13 cellular contexts compared by ENCODE assay signal in the genomic region with DNA sequence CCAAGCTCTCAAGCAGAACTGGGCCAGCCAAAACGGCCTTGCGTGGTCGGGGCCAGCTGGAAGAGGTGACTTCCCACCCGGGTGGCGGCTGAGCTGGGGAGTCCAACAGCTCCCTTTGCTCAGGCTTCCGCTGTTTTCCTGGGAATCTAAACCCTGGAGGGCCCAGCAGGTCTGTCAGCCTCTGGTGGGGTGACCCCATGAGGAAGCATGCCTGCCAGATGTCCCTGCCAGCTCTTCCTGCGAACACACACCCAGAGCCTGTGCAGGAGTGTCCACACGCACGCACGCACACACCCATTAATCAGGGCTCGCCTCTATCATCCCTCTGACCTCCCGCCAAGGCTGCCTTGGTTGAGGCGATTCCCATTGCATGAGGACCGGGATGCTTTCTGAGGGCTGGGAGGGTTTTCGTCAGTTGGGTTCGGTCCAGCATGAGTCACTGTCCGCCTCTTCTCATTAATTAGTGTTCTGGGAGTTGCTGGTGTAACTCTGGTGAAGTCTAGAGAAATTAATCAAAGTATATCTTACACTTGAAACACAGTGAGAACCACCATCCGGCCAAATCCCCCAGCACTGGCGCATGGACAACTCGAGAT.
DNase-seq lines count a peak whose midpoint lies in the region; TF ChIP-seq lines count a peak whose summit lies in the region.
"Had no signal": no experiment of that assay in that cellular context is flagged by ENCODE, and none has a peak within 500 bp of the region (broad histone marks: within the 10 kb centered on the region; RNA-seq: fewer than 3 reads in every experiment).

No MANE protein-coding gene starts in this region.

- intact Hi-C loops in ovary (cut with DNase I), result no loop called here

- H3K27ac ChIP-seq in AG04450 (ENCODE audit: low read depth, low read length) (peak overlapping the region; percentile 52), ovary (peak overlapping the region in 1 of 2 donors; percentile 78)
- H3K27ac ChIP-seq: BLaER1 treated with 17β-estradiol and CSF1 and Interleukin-3, amounts not matched to agents 10 nM and 100 nM; SK-N-MC had no signal

- CTCF ChIA-PET in AG04450 (lab: Charles Lee), result no interaction called here

- TF ChIP-seq POLR2A in ovary (IDR thresholded peaks at IDR 0.05), result no peak

- H3K27me3 ChIP-seq in AG04450 (ENCODE audit: control insufficient read depth, insufficient read depth, low read length) (no peaks in the 10 kb centered on the region), ovary (no peaks in the 10 kb centered on the region)

- TF ChIP-seq EP300 in ovary (IDR thresholded peaks at IDR 0.05), result no peak

- H3K9me3 ChIP-seq in AG04450 (ENCODE audit: control insufficient read depth, insufficient read depth, low read length), result peaks cover 4% of the 10 kb centered on the region; the same call in 1 of the 2 replicates
- H3K9me3 ChIP-seq in ovary, result no peaks in the 10 kb centered on the region

- TF ChIP-seq CTCF in AG04450 (IDR thresholded peaks at IDR 0.05; ENCODE audit: low read depth, low read length) (no peak), fibroblast of the aortic adventitia (IDR thresholded peaks at IDR 0.05; ENCODE audit: insufficient read depth, low read length) (no peak), ovary (IDR thresholded peaks at IDR 0.05) (no peak)

- POLR2A ChIA-PET in AG04450 (lab: Yijun Ruan, JAX), result interaction anchor here (0.6 to 0.7 kb wide), 2 partner anchors 9 to 15 kb away, joined by 3 read pairs; no protein-coding TSS in a partner anchor

- no peak overlapping the region for H3K4me3 ChIP-seq in AG04450 (ENCODE audit: low read depth, low read length)
- no peak overlapping the region for H3K4me3 ChIP-seq in fibroblast of the aortic adventitia (ENCODE audit: low read depth, low read length)
- H3K4me3 ChIP-seq in ovary, result no peak overlapping the region
- H3K4me3 ChIP-seq: BLaER1 treated with 17β-estradiol and CSF1 and Interleukin-3, amounts not matched to agents 10 nM and 100 nM; SK-N-MC had no signal

- H3K4me1 ChIP-seq in ovary (ENCODE audit: insufficient read depth), result peaks cover 13% of the 10 kb centered on the region

- DNase-seq in AG04450 (ENCODE audit: low read depth, low spot score), result peak; percentile 70
- peak; percentile 27 to 57 for DNase-seq in NCI-H446 (lab: John Stamatoyannopoulos, UW)
- DNase-seq in fibroblast of the aortic adventitia (ENCODE audit: low read depth), result peak; percentile 100
- peak; percentile 94 to 97 (median 95) for DNase-seq in ovary
- DNase-seq in NCI-H2029 (lab: John Stamatoyannopoulos, UW), result no peak
- DNase-seq in SW480 (ENCODE audit: low spot score), result no peak
- DNase-seq in COLO668 (lab: John Stamatoyannopoulos, UW; ENCODE audit: unreplicated experiment), result no peak
- no peak for DNase-seq in retina
- DNase-seq: hypothalamus; natural killer cell; stimulated activated CD4-positive, alpha-beta T cell treated with anti-CD3 and anti-CD28 coated beads, Interleukin-4, amount 100 ng/mL, for 4 hours had no signal

- 8 to 12% (median 11%) methylated on average over 20 of the region's 20 CpGs for WGBS in ovary, 3 donors

- H3K36me3 ChIP-seq in ovary, result no peaks in the 10 kb centered on the region
- H3K36me3 ChIP-seq: BLaER1 treated with 17β-estradiol and CSF1 and Interleukin-3, amounts not matched to agents 10 nM and 100 nM had no signal

Comparison
In these comparisons a context has a peak if more than half of its experiments do, and no peak if none do; other contexts are left out.
1. DNase-seq: peak in AG04450 (single experiment), NCI-H446 (2 of 2), fibroblast of the aortic adventitia (single experiment) and ovary (5 of 5); none in NCI-H2029 (single experiment), SW480 (single experiment), COLO668 (single experiment) and retina (single experiment).